ENCODE assay signal across 13 cellular contexts in genomic region chr12:49853671-49854070, GRCh38.
DNase-seq lines count a peak whose midpoint lies in the region; TF ChIP-seq lines count a peak whose summit lies in the region.
"Had no signal": no experiment of that assay in that cellular context is flagged by ENCODE, and none has a peak within 500 bp of the region (broad histone marks: within the 10 kb centered on the region; RNA-seq: fewer than 3 reads in every experiment).

No MANE protein-coding gene starts in this region.

- H3K4me3 ChIP-seq in HUES48 (ENCODE audit: low read depth, low read length) (no peak overlapping the region), coronary artery (no peak overlapping the region)

- H3K27me3 ChIP-seq in HUES48 (ENCODE audit: control insufficient read depth, insufficient read depth, low read length) = peaks cover 5% of the 10 kb centered on the region; the same call in 1 of the 2 replicates
- H3K27me3 ChIP-seq: BE2C had no signal

- H3K27ac ChIP-seq in HUES48 (ENCODE audit: low read depth, low read length) = peak overlapping the region; percentile 26
- no peak overlapping the region for H3K27ac ChIP-seq in coronary artery

- DNase-seq in coronary artery (ENCODE audit: low spot score) (peak; percentile 50), islet precursor cell (peak; percentile 44), germinal center (ENCODE audit: low spot score) (no peak), NOMO-1 (lab: John Stamatoyannopoulos, UW; ENCODE audit: unreplicated experiment in 2 of 2) (no peak), GOT3 (lab: John Stamatoyannopoulos, UW) (no peak)
- DNase-seq: ACHN; BE2C; C1 segment of cervical spinal cord; CD4-positive, CD25-positive, alpha-beta regulatory T cell; CD8-positive, alpha-beta memory T cell; COR-L47; HFFc6 had no signal

- no peaks in the 10 kb centered on the region for H3K9me3 ChIP-seq in HUES48 (ENCODE audit: control insufficient read depth, insufficient read depth, low read length)
- H3K9me3 ChIP-seq: BE2C had no signal

- no peak for TF ChIP-seq CTCF in coronary artery (IDR thresholded peaks at IDR 0.05)

- H3K36me3 ChIP-seq in HUES48 (ENCODE audit: control insufficient read depth, insufficient read depth, low read length) = no peaks in the 10 kb centered on the region
- H3K36me3 ChIP-seq: BE2C had no signal

- peaks cover 6% of the 10 kb centered on the region; the same call in 1 of the 2 replicates for H3K4me1 ChIP-seq in HUES48 (ENCODE audit: control insufficient read depth, insufficient read depth, low read length)
- H3K4me1 ChIP-seq: BE2C had no signal

- H3K9ac ChIP-seq in HUES48 (ENCODE audit: low read depth, low read length) = no peak overlapping the region

Comparison
In these comparisons a context has a peak if more than half of its experiments do, and no peak if none do; other contexts are left out.
1. DNase-seq: peak in coronary artery (single experiment) and islet precursor cell (single experiment); none in germinal center (single experiment), NOMO-1 (0 of 2) and GOT3 (single experiment).